Comparison of ENCODE assay signal across 1 cellular context in genomic region chr6:36727491-36728021, GRCh38.
TF ChIP-seq lines count a peak whose summit lies in the region.

No MANE protein-coding gene starts in this region.

TF ChIP-seq in GM12878, 131 proteins besides CTCF, POLR2A, EP300 and RAD21 (continued from another document):
- TF ChIP-seq PRDM15 (CRISPR knock-in tag; IDR thresholded peaks at IDR 0.05) (no peak), CBFB (IDR thresholded peaks at IDR 0.05; ENCODE audit: low read depth) (peak; percentile 43; the same call in 1 of the 2 replicates), USF2 (IDR thresholded peaks at IDR 0.05; ENCODE audit: borderline replicate concordance, low read depth, low read length) (no peak), SUPT20H (IDR thresholded peaks at IDR 0.05; ENCODE audit: borderline replicate concordance, control insufficient read depth, low read depth, low read length) (no peak), BCL11A (IDR thresholded peaks at IDR 0.05; ENCODE audit: low read depth, low read length) (no peak), STAT1 (conservative IDR thresholded peaks at IDR 0.05) (no peak), SMC3 (IDR thresholded peaks at IDR 0.05; ENCODE audit: borderline replicate concordance, low read length) (no peak), E4F1 (IDR thresholded peaks at IDR 0.05; ENCODE audit: borderline replicate concordance, partially characterized antibody) (no peak), FOS (IDR thresholded peaks at IDR 0.05; ENCODE audit: borderline replicate concordance, extremely low read depth, insufficient read length) (no peak), MAX (IDR thresholded peaks at IDR 0.05; ENCODE audit: low read depth, low read length) (no peak), TARDBP (IDR thresholded peaks at IDR 0.05; ENCODE audit: borderline replicate concordance) (no peak), KDM1A (IDR thresholded peaks at IDR 0.05; ENCODE audit: borderline replicate concordance) (no peak), HSF1 (IDR thresholded peaks at IDR 0.05; ENCODE audit: low read depth, low read length) (no peak), SUZ12 (IDR thresholded peaks at IDR 0.05; ENCODE audit: unreplicated experiment) (no peak)
